Comparison of ENCODE assay signal across 9 cellular contexts in genomic region chr2:222813177-222813843, GRCh38. TPM values are rescaled to one million over a fixed set of nuclear protein-coding genes. Genes with fewer than 3 reads are reported as not detected.
DNase-seq lines count a peak whose midpoint lies in the region; ATAC-seq lines count a peak whose summit lies in the region.
"Had no signal": no experiment of that assay in that cellular context is flagged by ENCODE, and none has a peak within 500 bp of the region (broad histone marks: within the 10 kb centered on the region; RNA-seq: fewer than 3 reads in every experiment).

No MANE protein-coding gene starts in this region.

- intact Hi-C loops in posterior vena cava (cut with DNase I): loop anchor here in 1 of 2 donors (5.0 to 10.0 kb wide), 2 partner anchors 909 to 1381 kb away; no protein-coding TSS in a partner anchor

- no peaks in the 10 kb centered on the region for H3K9me3 Mint-ChIP-seq in activated naive CD4-positive, alpha-beta T cell treated with anti-CD3 and anti-CD28 coated beads, Interleukin-2, amount 50 U/mL, for 72 hours
- H3K9me3 Mint-ChIP-seq in stimulated activated memory B cell treated with anti-CD40 and anti-IgM and Interleukin-4, amounts not matched to agents 10 μg/mL and 1 μg/mL and 100 μg/mL, for 72 hours: no peaks in the 10 kb centered on the region

- H3K27me3 Mint-ChIP-seq in stimulated activated memory B cell treated with anti-CD40 and anti-IgM and Interleukin-4, amounts not matched to agents 10 μg/mL and 1 μg/mL and 100 μg/mL, for 72 hours: peaks cover 16% of the 10 kb centered on the region

- peak overlapping the region; percentile 11 for H3K4me3 Mint-ChIP-seq in stimulated activated memory B cell treated with anti-CD40 and anti-IgM and Interleukin-4, amounts not matched to agents 10 μg/mL and 1 μg/mL and 100 μg/mL, for 72 hours
- H3K4me3 Mint-ChIP-seq: CD14-positive monocyte had no signal

- peak in 1 of 2 donors; percentile 36 for DNase-seq in activated naive CD4-positive, alpha-beta T cell treated with anti-CD3 and anti-CD28 coated beads, Interleukin-2, amount 50 U/mL, for 72 hours (ENCODE audit: low spot score in 2 of 2)
- DNase-seq in activated naive CD4-positive, alpha-beta T cell (lab: John Stamatoyannopoulos, UW): no peak
- DNase-seq in RKO (ENCODE audit: low spot score) (peak; percentile 24), posterior vena cava (ENCODE audit: low spot score) (no peak), NCI-H2227 treated with DMSO at 0.1 percent for 48 hours (lab: John Stamatoyannopoulos, UW) (no peak), T1000 (lab: John Stamatoyannopoulos, UW) (no peak)

- peak overlapping the region; percentile 5 to 85 for H3K27ac Mint-ChIP-seq in activated naive CD4-positive, alpha-beta T cell treated with anti-CD3 and anti-CD28 coated beads, Interleukin-2, amount 50 U/mL, for 72 hours
- H3K27ac Mint-ChIP-seq in stimulated activated memory B cell treated with anti-CD40 and anti-IgM and Interleukin-4, amounts not matched to agents 10 μg/mL and 1 μg/mL and 100 μg/mL, for 72 hours: peak overlapping the region; percentile 87

- no peaks in the 10 kb centered on the region for H3K36me3 Mint-ChIP-seq in activated naive CD4-positive, alpha-beta T cell treated with anti-CD3 and anti-CD28 coated beads, Interleukin-2, amount 50 U/mL, for 72 hours
- no peaks in the 10 kb centered on the region for H3K36me3 Mint-ChIP-seq in stimulated activated memory B cell treated with anti-CD40 and anti-IgM and Interleukin-4, amounts not matched to agents 10 μg/mL and 1 μg/mL and 100 μg/mL, for 72 hours
- H3K36me3 Mint-ChIP-seq: CD14-positive monocyte had no signal

- H3K4me1 Mint-ChIP-seq in stimulated activated memory B cell treated with anti-CD40 and anti-IgM and Interleukin-4, amounts not matched to agents 10 μg/mL and 1 μg/mL and 100 μg/mL, for 72 hours: peaks cover 28% of the 10 kb centered on the region

- peak; percentile 92 to 95 for ATAC-seq in activated naive CD4-positive, alpha-beta T cell treated with anti-CD3 and anti-CD28 coated beads, Interleukin-2, amount 50 U/mL, for 72 hours
- peak; percentile 94 for ATAC-seq in HG02759 (IDR thresholded peaks at IDR 0.05; ENCODE audit: unreplicated experiment)
- peak; percentile 96 for ATAC-seq in stimulated activated memory B cell treated with anti-CD40 and anti-IgM and Interleukin-4, amounts not matched to agents 10 μg/mL and 1 μg/mL and 100 μg/mL, for 72 hours

RNA-seq across cellular contexts. Expression of gene ACSL3, which starts 47.5 kb away (rescaled TPM):
- 10 to 100 TPM; 36.1 to 37.1 TPM for total RNA-seq in activated naive CD4-positive, alpha-beta T cell treated with anti-CD3 and anti-CD28 coated beads, Interleukin-2, amount 50 U/mL, for 72 hours
- 10 to 100 TPM; 52.2 to 54.6 TPM for total RNA-seq in posterior vena cava
